In the genomic region with DNA sequence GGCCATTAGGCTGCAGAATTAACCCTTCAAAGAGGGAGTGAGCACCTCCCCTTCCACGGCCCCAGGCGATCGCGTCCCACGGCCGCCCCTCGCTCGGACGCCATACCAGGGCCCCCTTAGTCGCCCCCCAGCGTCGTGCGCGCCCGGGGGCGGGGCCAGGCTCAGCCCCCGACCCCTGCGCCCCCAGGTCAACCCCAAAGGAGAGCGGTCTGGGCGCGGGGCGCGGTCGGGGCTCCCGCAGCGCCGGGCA, we compare ENCODE assay signal across 8 cellular contexts.
DNase-seq lines count a peak whose midpoint lies in the region; ATAC-seq and TF ChIP-seq lines count a peak whose summit lies in the region.

No MANE protein-coding gene starts in this region.

- H3K4me3 ChIP-seq in GM12864 (ENCODE audit: low read depth, low read length) = peak overlapping the region; percentile 73
- H3K4me3 ChIP-seq in fibroblast of mammary gland (ENCODE audit: control insufficient read depth, low read depth, low read length) = peak overlapping the region; percentile 68

- DNase-seq in GM12864 (ENCODE audit: low read depth) (no peak), fibroblast of mammary gland (ENCODE audit: low read depth) (no peak), retina (peak; percentile 76), NCI-H524 treated with DMSO at 0.1 percent for 48 hours (lab: John Stamatoyannopoulos, UW) (no peak), NCI-H128 (lab: John Stamatoyannopoulos, UW; ENCODE audit: unreplicated experiment) (no peak)

- no peak for ATAC-seq in SK-N-SH treated with all-trans-retinoic acid at 6 μM for 48 hours
- no peak for ATAC-seq in GM18867 (IDR thresholded peaks at IDR 0.05; ENCODE audit: unreplicated experiment)
- ATAC-seq in HG02759 (IDR thresholded peaks at IDR 0.05; ENCODE audit: unreplicated experiment) = no peak

- TF ChIP-seq CTCF in GM12864 (IDR thresholded peaks at IDR 0.05; ENCODE audit: low read depth, low read length, missing control alignments) (no peak), fibroblast of mammary gland (conservative IDR thresholded peaks at IDR 0.05; ENCODE audit: control insufficient read depth, insufficient read depth, low read depth, low read length) (no peak)

TF ChIP-seq in SK-N-SH treated with all-trans-retinoic acid at 6 μM for 48 hours, 23 proteins besides CTCF, POLR2A, EP300 and RAD21:
- TF ChIP-seq, protein P1, sequence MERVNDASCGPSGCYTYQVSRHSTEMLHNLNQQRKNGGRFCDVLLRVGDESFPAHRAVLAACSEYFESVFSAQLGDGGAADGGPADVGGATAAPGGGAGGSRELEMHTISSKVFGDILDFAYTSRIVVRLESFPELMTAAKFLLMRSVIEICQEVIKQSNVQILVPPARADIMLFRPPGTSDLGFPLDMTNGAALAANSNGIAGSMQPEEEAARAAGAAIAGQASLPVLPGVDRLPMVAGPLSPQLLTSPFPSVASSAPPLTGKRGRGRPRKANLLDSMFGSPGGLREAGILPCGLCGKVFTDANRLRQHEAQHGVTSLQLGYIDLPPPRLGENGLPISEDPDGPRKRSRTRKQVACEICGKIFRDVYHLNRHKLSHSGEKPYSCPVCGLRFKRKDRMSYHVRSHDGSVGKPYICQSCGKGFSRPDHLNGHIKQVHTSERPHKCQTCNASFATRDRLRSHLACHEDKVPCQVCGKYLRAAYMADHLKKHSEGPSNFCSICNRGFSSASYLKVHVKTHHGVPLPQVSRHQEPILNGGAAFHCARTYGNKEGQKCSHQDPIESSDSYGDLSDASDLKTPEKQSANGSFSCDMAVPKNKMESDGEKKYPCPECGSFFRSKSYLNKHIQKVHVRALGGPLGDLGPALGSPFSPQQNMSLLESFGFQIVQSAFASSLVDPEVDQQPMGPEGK (CRISPR knock-in tag; IDR thresholded peaks at IDR 0.05; ENCODE audit: borderline replicate concordance) = 0 out of 2 replicates have a peak, but pooled peaks have one; percentile 3
- TF ChIP-seq GLIS3 (CRISPR knock-in tag; IDR thresholded peaks at IDR 0.05) (no peak), ZNF8 (CRISPR knock-in tag; IDR thresholded peaks at IDR 0.05) (no peak), ZNF565 (CRISPR knock-in tag; conservative IDR thresholded peaks at IDR 0.05; ENCODE audit: low read depth) (no peak), OSR1 (CRISPR knock-in tag; IDR thresholded peaks at IDR 0.05) (no peak), BACH2 (CRISPR knock-in tag; IDR thresholded peaks at IDR 0.05; ENCODE audit: borderline replicate concordance) (no peak), CSDC2 (CRISPR knock-in tag; IDR thresholded peaks at IDR 0.05) (no peak)
- TF ChIP-seq, protein P2, sequence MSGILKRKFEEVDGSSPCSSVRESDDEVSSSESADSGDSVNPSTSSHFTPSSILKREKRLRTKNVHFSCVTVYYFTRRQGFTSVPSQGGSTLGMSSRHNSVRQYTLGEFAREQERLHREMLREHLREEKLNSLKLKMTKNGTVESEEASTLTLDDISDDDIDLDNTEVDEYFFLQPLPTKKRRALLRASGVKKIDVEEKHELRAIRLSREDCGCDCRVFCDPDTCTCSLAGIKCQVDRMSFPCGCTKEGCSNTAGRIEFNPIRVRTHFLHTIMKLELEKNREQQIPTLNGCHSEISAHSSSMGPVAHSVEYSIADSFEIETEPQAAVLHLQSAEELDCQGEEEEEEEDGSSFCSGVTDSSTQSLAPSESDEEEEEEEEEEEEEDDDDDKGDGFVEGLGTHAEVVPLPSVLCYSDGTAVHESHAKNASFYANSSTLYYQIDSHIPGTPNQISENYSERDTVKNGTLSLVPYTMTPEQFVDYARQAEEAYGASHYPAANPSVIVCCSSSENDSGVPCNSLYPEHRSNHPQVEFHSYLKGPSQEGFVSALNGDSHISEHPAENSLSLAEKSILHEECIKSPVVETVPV (CRISPR knock-in tag; IDR thresholded peaks at IDR 0.05) = no peak
